In the genomic region with DNA sequence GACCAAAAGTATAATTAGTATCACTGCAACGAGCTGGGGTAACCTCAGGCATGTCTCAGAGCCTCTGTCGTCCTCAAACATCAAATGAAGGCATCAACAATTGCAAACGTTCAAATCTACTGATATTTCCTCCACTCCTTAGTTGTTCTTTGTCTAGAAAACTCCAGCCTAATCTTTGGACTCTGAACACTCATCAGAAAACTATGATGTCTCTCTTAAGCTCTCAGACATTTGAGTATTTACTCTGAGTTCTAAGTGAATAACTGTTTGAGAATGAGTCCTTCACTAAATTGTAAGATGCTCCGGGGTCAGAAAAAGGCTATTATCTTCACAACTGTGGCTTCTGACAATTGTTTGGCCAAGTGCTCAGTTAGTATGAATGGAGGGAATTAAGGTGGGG, we compare ENCODE assay signal across 28 cellular contexts.
"Had no signal": no experiment of that assay in that cellular context is flagged by ENCODE, and none has a peak within 500 bp of the region (broad histone marks: within the 10 kb centered on the region; RNA-seq: fewer than 3 reads in every experiment).

No MANE protein-coding gene starts in this region.

- H3K79me2 ChIP-seq: parathyroid adenoma had no signal

- H3K27me3 ChIP-seq: esophagus muscularis mucosa, right atrium auricular region, spleen, suprapubic skin, tibial artery had no signal

- H3K36me3 ChIP-seq: esophagus muscularis mucosa, right atrium auricular region, spleen, suprapubic skin, tibial artery had no signal

- ATAC-seq: left cardiac atrium; left ventricle myocardium superior; naive thymus-derived CD4-positive, alpha-beta T cell; psoas muscle had no signal

- H3K27ac Mint-ChIP-seq: activated naive CD8-positive, alpha-beta T cell treated with anti-CD3 and anti-CD28 coated beads, Interleukin-2, amount 10 ng/mL, durations not matched to agents 7 days and 5 days; naive thymus-derived CD4-positive, alpha-beta T cell had no signal

- H3K4me1 ChIP-seq: esophagus muscularis mucosa, parathyroid adenoma, psoas muscle, right atrium auricular region, spleen, suprapubic skin, tibial artery had no signal

- H3K27ac ChIP-seq: esophagus muscularis mucosa, parathyroid adenoma, psoas muscle, right atrium auricular region, spleen, suprapubic skin, tibial artery, VCaP had no signal

- H3K4me1 Mint-ChIP-seq: activated naive CD8-positive, alpha-beta T cell treated with anti-CD3 and anti-CD28 coated beads, Interleukin-2, amount 10 ng/mL, durations not matched to agents 7 days and 5 days; central memory CD8-positive, alpha-beta T cell; naive thymus-derived CD4-positive, alpha-beta T cell had no signal

- H3K4me3 Mint-ChIP-seq: activated naive CD8-positive, alpha-beta T cell treated with anti-CD3 and anti-CD28 coated beads, Interleukin-2, amount 10 ng/mL, durations not matched to agents 7 days and 5 days; central memory CD8-positive, alpha-beta T cell; naive thymus-derived CD4-positive, alpha-beta T cell had no signal

- H3K4me3 ChIP-seq: esophagus muscularis mucosa, psoas muscle, right atrium auricular region, spleen, suprapubic skin, tibial artery had no signal

- DNase-seq: activated CD4-positive, alpha-beta T cell treated with anti-CD3 and anti-CD28 coated beads for 48 hours; activated CD4-positive, alpha-beta T cell treated with anti-CD3 and anti-CD28 coated beads, Interleukin-2, amount 50 U/mL, for 48 hours; activated CD8-positive, alpha-beta memory T cell treated with anti-CD3 and anti-CD28 coated beads for 24 hours; activated effector memory CD4-positive, alpha-beta T cell treated with Interleukin-2 at 50 U/mL for 16 hours; activated naive CD4-positive, alpha-beta T cell treated with Interleukin-2 at 50 U/mL for 16 hours; activated naive CD8-positive, alpha-beta T cell treated with anti-CD3 and anti-CD28 coated beads, Interleukin-2, amount 10 ng/mL, durations not matched to agents 7 days and 5 days; amniotic stem cell; dermis blood vessel endothelial cell; effector CD4-positive, alpha-beta T cell; foreskin melanocyte; islet precursor cell; left cardiac atrium; left ventricle myocardium superior; midbrain; naive thymus-derived CD4-positive, alpha-beta T cell; nucleus accumbens; psoas muscle; spleen; stimulated activated naive CD4-positive, alpha-beta T cell; tibial artery had no signal

- H2AFZ ChIP-seq: parathyroid adenoma had no signal

- H3K36me3 Mint-ChIP-seq: activated naive CD8-positive, alpha-beta T cell treated with anti-CD3 and anti-CD28 coated beads, Interleukin-2, amount 10 ng/mL, durations not matched to agents 7 days and 5 days; naive thymus-derived CD4-positive, alpha-beta T cell had no signal

- H3K9me3 ChIP-seq: esophagus muscularis mucosa, psoas muscle, right atrium auricular region, suprapubic skin, tibial artery had no signal

- FAIRE-seq: bronchial epithelial cell, colon had no signal

- H3K9me3 Mint-ChIP-seq: activated naive CD8-positive, alpha-beta T cell treated with anti-CD3 and anti-CD28 coated beads, Interleukin-2, amount 10 ng/mL, durations not matched to agents 7 days and 5 days had no signal

- H3K27me3 Mint-ChIP-seq: activated naive CD8-positive, alpha-beta T cell treated with anti-CD3 and anti-CD28 coated beads, Interleukin-2, amount 10 ng/mL, durations not matched to agents 7 days and 5 days; central memory CD8-positive, alpha-beta T cell; naive thymus-derived CD4-positive, alpha-beta T cell had no signal
